Comparison of ENCODE assay signal across 8 cellular contexts in genomic region chr14:91331761-91332447, GRCh38.
A peak's percentile ranks its signal among the peaks of the same experiment; 100 is the strongest.
DNase-seq lines count a peak whose midpoint lies in the region; ATAC-seq and TF ChIP-seq lines count a peak whose summit lies in the region.

No MANE protein-coding gene starts in this region.

- H3K4me1 ChIP-seq in mammary epithelial cell (ENCODE audit: insufficient read depth, low read length) (no peaks in the 10 kb centered on the region), transverse colon (peaks cover 11 to 22% (median 18%) of the 10 kb centered on the region in 4 donors), A673 (ENCODE audit: insufficient read depth, low read length, poor library complexity, severe bottlenecking) (no peaks in the 10 kb centered on the region)

- intact Hi-C loops in MCF 10A (cut with micrococcal nuclease) (no loop called here), mammary epithelial cell (cut with micrococcal nuclease) (no loop called here), transverse colon (cut with DNase I; ENCODE audit: low total_unique reads) (no loop called here), A673 (cut with micrococcal nuclease; ENCODE audit: unreplicated experiment) (no loop called here)

- no peak overlapping the region for H3K4me2 ChIP-seq in mammary epithelial cell (ENCODE audit: insufficient read depth, low read depth, low read length)

- no peak for TF ChIP-seq CTCF in MCF 10A (IDR thresholded peaks at IDR 0.05; ENCODE audit: unreplicated experiment)
- no peak for TF ChIP-seq CTCF in mammary epithelial cell (conservative IDR thresholded peaks at IDR 0.05 in 1 of 2, IDR thresholded peaks at IDR 0.05 in 1 of 2; ENCODE audit: extremely low read depth in 1 of 2, insufficient read depth in 1 of 2, low read depth in 1 of 2, low read length in 2 of 2)
- no peak for TF ChIP-seq CTCF in transverse colon (IDR thresholded peaks at IDR 0.05)
- TF ChIP-seq CTCF in A673 (conservative IDR thresholded peaks at IDR 0.05; ENCODE audit: low read depth, low read length) = no peak

- peaks cover 7% of the 10 kb centered on the region for H3K36me3 Mint-ChIP-seq in MCF 10A (ENCODE audit: insufficient read depth, unreplicated experiment)
- H3K36me3 Mint-ChIP-seq in activated CD8-positive, alpha-beta T cell treated with anti-CD3 and anti-CD28 coated beads, Interleukin-2, amount 10 ng/mL, durations not matched to agents 7 days and 5 days (ENCODE audit: low read depth) = peaks cover 74% of the 10 kb centered on the region

- dilution Hi-C loops in mammary epithelial cell (cut with HindIII; ENCODE audit: low sequenced_read_pairs) = no loop called here

- peak; percentile 15 for ATAC-seq in activated CD8-positive, alpha-beta T cell treated with anti-CD3 and anti-CD28 coated beads, Interleukin-2, amount 10 ng/mL, durations not matched to agents 7 days and 5 days
- ATAC-seq in left lobe of liver = peak; percentile 79

- H3K36me3 ChIP-seq in mammary epithelial cell (ENCODE audit: insufficient read depth, low read length) (no peaks in the 10 kb centered on the region), transverse colon (no peaks in the 10 kb centered on the region), A673 (ENCODE audit: insufficient read depth, low read length, poor library complexity, severe bottlenecking) (no peaks in the 10 kb centered on the region)

- no peak overlapping the region for H3K4me3 ChIP-seq in mammary epithelial cell (replicated peaks in 1 of 3; ENCODE audit: insufficient read depth in 1 of 3, low read depth in 2 of 3, low read length in 3 of 3)
- no peak overlapping the region for H3K4me3 ChIP-seq in transverse colon
- H3K4me3 ChIP-seq in A673 (ENCODE audit: low read depth, low read length, poor library complexity, severe bottlenecking) = no peak overlapping the region

- no peak overlapping the region for H2AFZ ChIP-seq in mammary epithelial cell (ENCODE audit: low read depth, low read length)

- DNase-seq in MCF 10A (ENCODE audit: unreplicated experiment) (peak; percentile 28), mammary epithelial cell (no peak), left lobe of liver (ENCODE audit: low spot score) (peak; percentile 73), transverse colon (peak; percentile 41), A673 (ENCODE audit: low spot score) (no peak), NCI-H1092 (lab: John Stamatoyannopoulos, UW) (no peak)
- no peak for DNase-seq in activated CD8-positive, alpha-beta T cell treated with anti-CD3 and anti-CD28 coated beads, Interleukin-2, amount 10 ng/mL, durations not matched to agents 7 days and 5 days
- DNase-seq in stimulated activated CD4-positive, alpha-beta T cell treated with anti-CD3 and anti-CD28 coated beads, Interleukin-2, amount 100 ng/mL, for 48 hours = no peak

- H3K27me3 ChIP-seq in mammary epithelial cell (ENCODE audit: insufficient read depth, low read length) (no peaks in the 10 kb centered on the region), transverse colon (no peaks in the 10 kb centered on the region), A673 (replicated peaks; ENCODE audit: insufficient read depth, low read depth, low read length, poor library complexity) (no peaks in the 10 kb centered on the region)

- in situ Hi-C loops in mammary epithelial cell (cut with MboI; ENCODE audit: low sequenced_read_pairs in 2 of 2) (loop anchor here in 1 of 2 donors (10.0 kb wide), 1 partner anchor 93 kb away; no protein-coding TSS in a partner anchor), transverse colon (cut with MboI; ENCODE audit: low pct_ligation_motif_present in 1 of 4, low pct_unique_long_range_greater_than_20kb in 1 of 4, low sequenced_read_pairs in 3 of 4) (no loop called here)

- no peaks in the 10 kb centered on the region for H3K27me3 Mint-ChIP-seq in MCF 10A (ENCODE audit: insufficient read depth, unreplicated experiment)
- H3K27me3 Mint-ChIP-seq in activated CD8-positive, alpha-beta T cell treated with anti-CD3 and anti-CD28 coated beads, Interleukin-2, amount 10 ng/mL, durations not matched to agents 7 days and 5 days (ENCODE audit: low read depth) = no peaks in the 10 kb centered on the region

- BruUV-seq in MCF 10A (replicated peaks; lab: Mats Ljungman, UMichigan) (no TSS peak), mammary epithelial cell (replicated peaks; lab: Mats Ljungman, UMichigan) (no TSS peak), A673 (replicated peaks; lab: Mats Ljungman, UMichigan) (no TSS peak)

- H3K9me3 Mint-ChIP-seq in MCF 10A (ENCODE audit: unreplicated experiment) = no peaks in the 10 kb centered on the region
- no peaks in the 10 kb centered on the region for H3K9me3 Mint-ChIP-seq in activated CD8-positive, alpha-beta T cell treated with anti-CD3 and anti-CD28 coated beads, Interleukin-2, amount 10 ng/mL, durations not matched to agents 7 days and 5 days (ENCODE audit: insufficient read depth)

- H3K9me3 ChIP-seq in mammary epithelial cell (replicated peaks; ENCODE audit: insufficient read depth, low read length) = no peaks in the 10 kb centered on the region
- no peaks in the 10 kb centered on the region for H3K9me3 ChIP-seq in transverse colon
- no peaks in the 10 kb centered on the region for H3K9me3 ChIP-seq in A673 (ENCODE audit: low read depth, low read length, poor library complexity, severe bottlenecking)

- POLR2A ChIA-PET in MCF 10A (lab: Yijun Ruan, JAX) = interaction anchor here (0.7 to 1.1 kb wide), 3 partner anchors 10 to 87 kb away, joined by 3 to 4 read pairs (median 4); no protein-coding TSS in a partner anchor
- POLR2A ChIA-PET in activated CD8-positive, alpha-beta T cell treated with anti-CD3 and anti-CD28 coated beads, Interleukin-2, amount 10 ng/mL, durations not matched to agents 7 days and 5 days (lab: Charles Lee) = interaction anchor here (0.8 to 1.6 kb wide), 3 partner anchors 8 to 83 kb away, joined by 3 to 4 read pairs (median 4); no protein-coding TSS in a partner anchor
- POLR2A ChIA-PET in A673 (lab: Charles Lee; ENCODE audit: low non-redundant PET) = no interaction called here

- no peaks in the 10 kb centered on the region for H3K79me2 ChIP-seq in mammary epithelial cell (ENCODE audit: insufficient read depth, low read length)

- no peaks in the 10 kb centered on the region for H4K20me1 ChIP-seq in mammary epithelial cell (ENCODE audit: insufficient read depth, low read length)

- no peak overlapping the region for H3K27ac ChIP-seq in mammary epithelial cell (ENCODE audit: insufficient read depth, low read depth, low read length)
- peak overlapping the region in 2 of 4 donors; percentile 4 to 51 for H3K27ac ChIP-seq in transverse colon
- no peak overlapping the region for H3K27ac ChIP-seq in A673 (ENCODE audit: low read depth, low read length, poor library complexity, severe bottlenecking)

- 19% methylated on average over 8 of the region's 10 CpGs for WGBS in mammary epithelial cell (ENCODE audit: low coverage, missing lambda C conversion rate)
- WGBS in transverse colon (ENCODE audit: low coverage in 1 of 2), 2 donors = 29 to 41% methylated on average over 6 to 9 of the region's 10 CpGs

- no peak for TF ChIP-seq POLR2A in transverse colon (IDR thresholded peaks at IDR 0.05)

- no peak overlapping the region for H3K27ac Mint-ChIP-seq in MCF 10A (ENCODE audit: low read depth, unreplicated experiment)
- H3K27ac Mint-ChIP-seq in activated CD8-positive, alpha-beta T cell treated with anti-CD3 and anti-CD28 coated beads, Interleukin-2, amount 10 ng/mL, durations not matched to agents 7 days and 5 days = peak overlapping the region; percentile 83

- CTCF ChIA-PET in MCF 10A (lab: Yijun Ruan, JAX) = interaction anchor here (0.6 to 1.0 kb wide), 3 partner anchors 18 to 86 kb away, joined by 3 to 4 read pairs (median 3); no protein-coding TSS in a partner anchor
- CTCF ChIA-PET in mammary epithelial cell (lab: Charles Lee; ENCODE audit: low non-redundant PET) = interaction anchor here (0.5 kb wide), 1 partner anchor 87 kb away, joined by 3 read pairs; no protein-coding TSS in a partner anchor
- CTCF ChIA-PET in activated CD8-positive, alpha-beta T cell treated with anti-CD3 and anti-CD28 coated beads, Interleukin-2, amount 10 ng/mL, durations not matched to agents 7 days and 5 days (lab: Charles Lee) = interaction anchor here (0.8 to 1.4 kb wide), 4 partner anchors 8 to 96 kb away, joined by 3 to 4 read pairs (median 4); no protein-coding TSS in a partner anchor
- CTCF ChIA-PET in A673 (lab: Charles Lee) = interaction anchor here (0.5 kb wide), 1 partner anchor 13 kb away, joined by 9 read pairs; no protein-coding TSS in a partner anchor

- H3K4me1 Mint-ChIP-seq in MCF 10A (ENCODE audit: insufficient read depth, unreplicated experiment) = peaks cover 11% of the 10 kb centered on the region
- H3K4me1 Mint-ChIP-seq in activated CD8-positive, alpha-beta T cell treated with anti-CD3 and anti-CD28 coated beads, Interleukin-2, amount 10 ng/mL, durations not matched to agents 7 days and 5 days (ENCODE audit: low read depth) = peaks cover 74% of the 10 kb centered on the region

- H3K9ac ChIP-seq in mammary epithelial cell (ENCODE audit: insufficient read depth, low read length) = no peak overlapping the region

- TF ChIP-seq EP300 in transverse colon (IDR thresholded peaks at IDR 0.05; ENCODE audit: low read depth) = no peak

- H3K4me3 Mint-ChIP-seq in MCF 10A (ENCODE audit: unreplicated experiment) = no peak overlapping the region
- H3K4me3 Mint-ChIP-seq in activated CD8-positive, alpha-beta T cell treated with anti-CD3 and anti-CD28 coated beads, Interleukin-2, amount 10 ng/mL, durations not matched to agents 7 days and 5 days = no peak overlapping the region

Comparison
In these comparisons a context has a peak if more than half of its experiments do, and no peak if none do; other contexts are left out.
1. DNase-seq: peak in MCF 10A (single experiment), left lobe of liver (single experiment) and transverse colon (single experiment); none in mammary epithelial cell (single experiment), activated CD8-positive, alpha-beta T cell treated with anti-CD3 and anti-CD28 coated beads, Interleukin-2, amount 10 ng/mL, durations not matched to agents 7 days and 5 days (single experiment), A673 (single experiment), stimulated activated CD4-positive, alpha-beta T cell treated with anti-CD3 and anti-CD28 coated beads, Interleukin-2, amount 100 ng/mL, for 48 hours (0 of 2) and NCI-H1092 (single experiment).